In genomic region chr2:20419752-20420151, GRCh38 we compare ENCODE assay signal across 18 cellular contexts. TPM values are rescaled to one million over a fixed set of nuclear protein-coding genes. Genes with fewer than 3 reads are reported as not detected.
DNase-seq lines count a peak whose midpoint lies in the region; ATAC-seq and TF ChIP-seq lines count a peak whose summit lies in the region.
"Had no signal": no experiment of that assay in that cellular context is flagged by ENCODE, and none has a peak within 500 bp of the region (broad histone marks: within the 10 kb centered on the region; RNA-seq: fewer than 3 reads in every experiment).

No MANE protein-coding gene starts in this region.

- H3K27ac ChIP-seq in right atrium auricular region, result peak overlapping the region; percentile 57 to 71
- H3K27ac ChIP-seq in right lobe of liver, result peak overlapping the region in 2 of 3 donors; percentile 11 to 85
- peak overlapping the region in 3 of 4 donors; percentile 33 to 37 (median 36) for H3K27ac ChIP-seq in gastrocnemius medialis

- intact Hi-C loops in Right ventricle myocardium inferior (cut with DNase I), result loop anchor here (5.0 kb wide), 1 partner anchor 42 kb away; no protein-coding TSS in a partner anchor
- intact Hi-C loops in right lobe of liver (cut with DNase I), result no loop called here
- intact Hi-C loops in gastrocnemius medialis (cut with DNase I; ENCODE audit: low total_unique reads), result no loop called here

- H3K9me3 ChIP-seq in right atrium auricular region (no peaks in the 10 kb centered on the region), right lobe of liver (no peaks in the 10 kb centered on the region), gastrocnemius medialis (no peaks in the 10 kb centered on the region)

- H3K36me3 ChIP-seq in right atrium auricular region (no peaks in the 10 kb centered on the region), right lobe of liver (no peaks in the 10 kb centered on the region), gastrocnemius medialis (no peaks in the 10 kb centered on the region)
- H3K36me3 ChIP-seq: BLaER1 treated with 17β-estradiol and CSF1 and Interleukin-3, amounts not matched to agents 10 nM and 100 nM had no signal

- in situ Hi-C loops in gastrocnemius medialis (cut with MboI; ENCODE audit: low sequenced_read_pairs in 4 of 4), result no loop called here

- H3K27me3 ChIP-seq in right atrium auricular region, result no peaks in the 10 kb centered on the region
- H3K27me3 ChIP-seq in right lobe of liver, result no peaks in the 10 kb centered on the region
- H3K27me3 ChIP-seq in gastrocnemius medialis, result no peaks in the 10 kb centered on the region
- H3K27me3 ChIP-seq: BLaER1 treated with 17β-estradiol and CSF1 and Interleukin-3, amounts not matched to agents 10 nM and 100 nM had no signal

- TF ChIP-seq POLR2A in right lobe of liver (IDR thresholded peaks at IDR 0.05), result no peak
- TF ChIP-seq POLR2A in gastrocnemius medialis (IDR thresholded peaks at IDR 0.05), result no peak

- WGBS in right lobe of liver (ENCODE audit: insufficient coverage, low coverage, low lambda C conversion rate, missing lambda C conversion rate), result 95% methylated on average over 6 of the region's 9 CpGs

- DNase-seq in right atrium auricular region (ENCODE audit: low spot score) (peak; percentile 52), Right ventricle myocardium inferior (ENCODE audit: missing footprints) (no peak), right lobe of liver (peak in 1 of 3 donors; percentile 26), gastrocnemius medialis (no peak), mucosa of gallbladder (ENCODE audit: low spot score) (no peak), SHP77 (lab: John Stamatoyannopoulos, UW) (no peak), glomerular visceral epithelial cell (ENCODE audit: extremely low spot score) (no peak), SK-N-DZ (ENCODE audit: low spot score) (no peak)
- DNase-seq: activated CD4-positive, CD25-positive, alpha-beta regulatory T cell treated with anti-CD3 and anti-CD28 coated beads, Interleukin-2, amount 50 U/mL, for 72 hours; activated naive CD4-positive, alpha-beta T cell treated with anti-CD3 and anti-CD28 coated beads, Interleukin-2, amount 10 ng/mL, durations not matched to agents 7 days and 5 days; HCEC 1CT; NCI-H1048; NCI-H2081 treated with DMSO at 0.1 percent for 48 hours; NCI-H524; occipital lobe; OCI-M1; stimulated activated CD4-positive, alpha-beta T cell treated with anti-CD3 and anti-CD28 coated beads, Interleukin-2, amount 100 ng/mL, for 48 hours had no signal

- ATAC-seq in Right ventricle myocardium inferior (no peak), right lobe of liver (no peak), gastrocnemius medialis (no peak)

- TF ChIP-seq CTCF in right atrium auricular region (IDR thresholded peaks at IDR 0.05) (no peak), right lobe of liver (IDR thresholded peaks at IDR 0.05) (no peak), gastrocnemius medialis (IDR thresholded peaks at IDR 0.05 in 4 of 5, conservative IDR thresholded peaks at IDR 0.05 in 1 of 5) (no peak)

- H3K4me3 ChIP-seq in right atrium auricular region (no peak overlapping the region), right lobe of liver (no peak overlapping the region), gastrocnemius medialis (no peak overlapping the region)
- H3K4me3 ChIP-seq: BLaER1 treated with 17β-estradiol and CSF1 and Interleukin-3, amounts not matched to agents 10 nM and 100 nM had no signal

- H3K4me1 ChIP-seq in right atrium auricular region (peaks cover 0 to 31% of the 10 kb centered on the region in 2 donors), right lobe of liver (peaks cover 0 to 73% (median 30%) of the 10 kb centered on the region in 4 donors), gastrocnemius medialis (peaks cover 24 to 26% of the 10 kb centered on the region in 2 donors)

RNA-seq across cellular contexts. Expression of gene RHOB, which starts 27.1 kb away (rescaled TPM):
- 100 to 1,000 TPM; 471 to 664 TPM for total RNA-seq in right atrium auricular region
- 208 TPM for total RNA-seq in Right ventricle myocardium inferior
- total RNA-seq in right lobe of liver, result 100 to 1,000 TPM; 185 to 656 (median 388) TPM
- total RNA-seq in gastrocnemius medialis, result 1,000 to 10,000 TPM in 2 of 4 donors, 100 to 1,000 TPM in 2; 696 to 1,267 (median 1,094) TPM
- 445 TPM for total RNA-seq in mucosa of gallbladder
- polyA plus RNA-seq in SK-N-DZ (2014; cell fraction: cytosol; rRNA removed), result 17.7 and 26.5 TPM in 2 replicates
- 11.5 and 17.1 TPM in 2 replicates for polyA plus RNA-seq in SK-N-DZ (2014; cell fraction: nucleus; rRNA removed)
